Comparison of ENCODE assay signal across 8 cellular contexts in genomic region chr1:205285391-205286101, GRCh38. TPM values are rescaled to one million over a fixed set of nuclear protein-coding genes. Genes with fewer than 3 reads are reported as not detected.
DNase-seq lines count a peak whose midpoint lies in the region; ATAC-seq lines count a peak whose summit lies in the region.

No MANE protein-coding gene starts in this region.

- H4K91ac ChIP-seq in trophoblast cell (ENCODE audit: low read depth, low read length) = peak overlapping the region; percentile 86

- H3K27me3 Mint-ChIP-seq in dendritic cell treated with granulocyte-macrophage colony-stimulating factor and Interleukin-4, amounts not matched to agents 40 ng/mL and 50 ng/mL, for 4 days = peaks cover 2% of the 10 kb centered on the region

- H3K14ac ChIP-seq in trophoblast cell (ENCODE audit: low read length) = peak overlapping the region; percentile 91

- peak overlapping the region; percentile 96 for H2BK12ac ChIP-seq in trophoblast cell (ENCODE audit: low read length)

- peak; percentile 34 for ATAC-seq in GM18519 (IDR thresholded peaks at IDR 0.05; ENCODE audit: low FRiP score, unreplicated experiment)
- peak; percentile 27 for ATAC-seq in HG03280 (IDR thresholded peaks at IDR 0.05; ENCODE audit: unreplicated experiment)
- peak; percentile 47 to 52 for ATAC-seq in activated CD4-positive, CD25-positive, alpha-beta regulatory T cell treated with anti-CD3 and anti-CD28 coated beads, Interleukin-2, amount 50 U/mL, for 24 hours

- peaks cover 77% of the 10 kb centered on the region for H3K4me1 Mint-ChIP-seq in dendritic cell treated with granulocyte-macrophage colony-stimulating factor and Interleukin-4, amounts not matched to agents 40 ng/mL and 50 ng/mL, for 4 days (ENCODE audit: low read depth)

- peak overlapping the region; percentile 67 for H2BK5ac ChIP-seq in trophoblast cell (ENCODE audit: low read depth, low read length, poor library complexity)

- H3K4ac ChIP-seq in trophoblast cell (ENCODE audit: low read depth, low read length) = peak overlapping the region; percentile 66

- peaks cover 38 to 46% of the 10 kb centered on the region in 2 experiments for H3K4me1 ChIP-seq in trophoblast cell (ENCODE audit: control insufficient read depth in 1 of 2, insufficient read depth in 2 of 2, low read length in 2 of 2)

- peak overlapping the region; percentile 93 for H2BK120ac ChIP-seq in trophoblast cell (ENCODE audit: insufficient read depth, low read length, poor library complexity)

- H3K36me3 Mint-ChIP-seq in dendritic cell treated with granulocyte-macrophage colony-stimulating factor and Interleukin-4, amounts not matched to agents 40 ng/mL and 50 ng/mL, for 4 days (ENCODE audit: low read depth) = no peaks in the 10 kb centered on the region

- no peaks in the 10 kb centered on the region for H3K9me3 ChIP-seq in trophoblast cell (ENCODE audit: insufficient read depth, low read depth, low read length)

- peaks cover 17% of the 10 kb centered on the region for H3K79me2 ChIP-seq in trophoblast cell (ENCODE audit: control insufficient read depth, insufficient read depth, low read length, poor library complexity)

- H3K9ac ChIP-seq in trophoblast cell (ENCODE audit: low read length) = no peak overlapping the region

- DNase-seq in trophoblast cell = no peak
- DNase-seq in NCI-H82 treated with DMSO at 0.1 percent for 48 hours (lab: John Stamatoyannopoulos, UW; ENCODE audit: unreplicated experiment) = no peak
- no peak for DNase-seq in NCI-H446 treated with DMSO at 0.1 percent for 48 hours (lab: John Stamatoyannopoulos, UW)
- DNase-seq in NCI-H510A treated with DMSO at 0.1 percent for 48 hours (lab: John Stamatoyannopoulos, UW) = no peak

- H2AK5ac ChIP-seq in trophoblast cell (ENCODE audit: low read length) = peak overlapping the region; percentile 85

- no peak overlapping the region for H3K23ac ChIP-seq in trophoblast cell (ENCODE audit: low read length)

- no CpG with 5 or more reads among the region's 12 CpGs for WGBS in trophoblast cell (ENCODE audit: extremely low coverage, insufficient coverage, insufficient read length)

- H3K9me3 Mint-ChIP-seq in dendritic cell treated with granulocyte-macrophage colony-stimulating factor and Interleukin-4, amounts not matched to agents 40 ng/mL and 50 ng/mL, for 4 days = no peaks in the 10 kb centered on the region

- H4K8ac ChIP-seq in trophoblast cell (ENCODE audit: low read depth, low read length) = peak overlapping the region; percentile 59

- peak overlapping the region; percentile 92 for H3K18ac ChIP-seq in trophoblast cell (ENCODE audit: low read length)

- intact Hi-C loops in dendritic cell treated with granulocyte-macrophage colony-stimulating factor and Interleukin-4, amounts not matched to agents 40 ng/mL and 50 ng/mL, for 4 days (cut with micrococcal nuclease) = loop anchor here (5.0 kb wide), 1 partner anchor 37 kb away; the partner anchor contains the start of gene NUAK2

- peak overlapping the region; percentile 92 for H3K27ac Mint-ChIP-seq in dendritic cell treated with granulocyte-macrophage colony-stimulating factor and Interleukin-4, amounts not matched to agents 40 ng/mL and 50 ng/mL, for 4 days

- H3K4me3 Mint-ChIP-seq in dendritic cell treated with granulocyte-macrophage colony-stimulating factor and Interleukin-4, amounts not matched to agents 40 ng/mL and 50 ng/mL, for 4 days = peak overlapping the region; percentile 60

- peaks cover 46% of the 10 kb centered on the region for H3K79me1 ChIP-seq in trophoblast cell (ENCODE audit: low read length)

- H3K4me3 ChIP-seq in trophoblast cell (ENCODE audit: low read depth, low read length) = no peak overlapping the region

- no peaks in the 10 kb centered on the region for H3K27me3 ChIP-seq in trophoblast cell (ENCODE audit: insufficient read depth, low read length)

- H3K27ac ChIP-seq in trophoblast cell (ENCODE audit: low read depth, low read length) = peak overlapping the region; percentile 90

- H2AFZ ChIP-seq in trophoblast cell (ENCODE audit: insufficient read depth, low read length, poor library complexity) = no peak overlapping the region

- H3K36me3 ChIP-seq in trophoblast cell (ENCODE audit: control insufficient read depth in 1 of 2, insufficient read depth in 2 of 2, low read length in 2 of 2) = no peaks in the 10 kb centered on the region

- H3K4me2 ChIP-seq in trophoblast cell (ENCODE audit: low read length) = no peak overlapping the region

- peak overlapping the region; percentile 19 for H4K12ac ChIP-seq in trophoblast cell (ENCODE audit: low read depth, low read length)

RNA-seq across cellular contexts. Expression of gene NUAK2, which starts 36.0 kb away (rescaled TPM):
- polyA plus RNA-seq in trophoblast cell (2013) = 20.4 and 22.1 TPM in 2 replicates

RNA-seq across cellular contexts. Expression of gene TMCC2, which starts 57.8 kb away (rescaled TPM):
- 2.3 and 2.4 TPM in 2 replicates for polyA plus RNA-seq in trophoblast cell (2013)
